1 cellular context compared by ENCODE assay signal in genomic region chr3:141659821-141660597, GRCh38.
TF ChIP-seq lines count a peak whose summit lies in the region.

No MANE protein-coding gene starts in this region.

TF ChIP-seq in HepG2, 621 proteins besides CTCF, POLR2A, EP300 and RAD21 (continued from another document and continues in another):
- TF ChIP-seq, protein P1, sequence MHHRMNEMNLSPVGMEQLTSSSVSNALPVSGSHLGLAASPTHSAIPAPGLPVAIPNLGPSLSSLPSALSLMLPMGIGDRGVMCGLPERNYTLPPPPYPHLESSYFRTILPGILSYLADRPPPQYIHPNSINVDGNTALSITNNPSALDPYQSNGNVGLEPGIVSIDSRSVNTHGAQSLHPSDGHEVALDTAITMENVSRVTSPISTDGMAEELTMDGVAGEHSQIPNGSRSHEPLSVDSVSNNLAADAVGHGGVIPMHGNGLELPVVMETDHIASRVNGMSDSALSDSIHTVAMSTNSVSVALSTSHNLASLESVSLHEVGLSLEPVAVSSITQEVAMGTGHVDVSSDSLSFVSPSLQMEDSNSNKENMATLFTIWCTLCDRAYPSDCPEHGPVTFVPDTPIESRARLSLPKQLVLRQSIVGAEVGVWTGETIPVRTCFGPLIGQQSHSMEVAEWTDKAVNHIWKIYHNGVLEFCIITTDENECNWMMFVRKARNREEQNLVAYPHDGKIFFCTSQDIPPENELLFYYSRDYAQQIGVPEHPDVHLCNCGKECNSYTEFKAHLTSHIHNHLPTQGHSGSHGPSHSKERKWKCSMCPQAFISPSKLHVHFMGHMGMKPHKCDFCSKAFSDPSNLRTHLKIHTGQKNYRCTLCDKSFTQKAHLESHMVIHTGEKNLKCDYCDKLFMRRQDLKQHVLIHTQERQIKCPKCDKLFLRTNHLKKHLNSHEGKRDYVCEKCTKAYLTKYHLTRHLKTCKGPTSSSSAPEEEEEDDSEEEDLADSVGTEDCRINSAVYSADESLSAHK (CRISPR knock-in tag; IDR thresholded peaks at IDR 0.05; ENCODE audit: borderline replicate concordance), result no peak
- TF ChIP-seq ZNF710 (CRISPR knock-in tag; IDR thresholded peaks at IDR 0.05; ENCODE audit: borderline replicate concordance) (no peak), ZNF800 (CRISPR knock-in tag; IDR thresholded peaks at IDR 0.05) (peak; percentile 91), ZNF225 (CRISPR knock-in tag; IDR thresholded peaks at IDR 0.05) (0 out of 2 replicates have a peak, but pooled peaks have one; percentile 66), PPARG (CRISPR knock-in tag; conservative IDR thresholded peaks at IDR 0.05) (no peak), ZNF891 (CRISPR knock-in tag; IDR thresholded peaks at IDR 0.05) (no peak), HDAC6 (IDR thresholded peaks at IDR 0.05; ENCODE audit: low read depth, low read length) (no peak), GTF2F1 (IDR thresholded peaks at IDR 0.05; ENCODE audit: low read length) (no peak), GABPB1 (CRISPR knock-in tag; IDR thresholded peaks at IDR 0.05) (no peak; the same call in 1 of the 2 replicates), PRDM15 (CRISPR knock-in tag; IDR thresholded peaks at IDR 0.05) (no peak), NFE2L2 (IDR thresholded peaks at IDR 0.05; ENCODE audit: low read length) (no peak), U2AF1 (optimal IDR thresholded peaks at IDR 0.05; ENCODE audit: low read depth, low read length) (no peak), SP4 (CRISPR knock-in tag; IDR thresholded peaks at IDR 0.05) (0 out of 2 replicates have a peak, but pooled peaks have one; percentile 12), PAX8 (CRISPR knock-in tag; IDR thresholded peaks at IDR 0.05; ENCODE audit: borderline replicate concordance) (no peak), ELF3 (CRISPR knock-in tag; IDR thresholded peaks at IDR 0.05) (no peak), ZNF446 (CRISPR knock-in tag; IDR thresholded peaks at IDR 0.05) (0 out of 2 replicates have a peak, but pooled peaks have one; percentile 59), WIZ (CRISPR knock-in tag; IDR thresholded peaks at IDR 0.05) (no peak), ARID4A (CRISPR knock-in tag; IDR thresholded peaks at IDR 0.05; ENCODE audit: borderline replicate concordance) (peak; percentile 33; the same call in 1 of the 2 replicates), KLF15 (CRISPR knock-in tag; IDR thresholded peaks at IDR 0.05; ENCODE audit: borderline replicate concordance) (no peak), POLR2G (IDR thresholded peaks at IDR 0.05; ENCODE audit: low read depth, low read length) (no peak), NR2C2 (CRISPR knock-in tag; IDR thresholded peaks at IDR 0.05; ENCODE audit: borderline replicate concordance) (no peak), ZFX (CRISPR knock-in tag; IDR thresholded peaks at IDR 0.05; ENCODE audit: low read depth) (peak; percentile 26; the same call in 1 of the 2 replicates), HNRNPL (IDR thresholded peaks at IDR 0.05; ENCODE audit: low read depth, low read length) (no peak), ZFY (CRISPR knock-in tag; IDR thresholded peaks at IDR 0.05) (peak; percentile 30), ZFP36L1 (CRISPR knock-in tag; IDR thresholded peaks at IDR 0.05) (no peak), ZNF766 (CRISPR knock-in tag; IDR thresholded peaks at IDR 0.05; ENCODE audit: borderline replicate concordance) (0 out of 2 replicates have a peak, but pooled peaks have one; percentile 34), NFIB (CRISPR knock-in tag; IDR thresholded peaks at IDR 0.05; ENCODE audit: borderline replicate concordance) (no peak), CREM (IDR thresholded peaks at IDR 0.05) (no peak), CREM (CRISPR knock-in tag; IDR thresholded peaks at IDR 0.05) (no peak), ZNF768 (CRISPR knock-in tag; IDR thresholded peaks at IDR 0.05) (peak; percentile 34; the same call in 1 of the 2 replicates), ZBTB1 (CRISPR knock-in tag; IDR thresholded peaks at IDR 0.05; ENCODE audit: borderline replicate concordance) (no peak), ARNTL (CRISPR knock-in tag; IDR thresholded peaks at IDR 0.05) (no peak), SP5 (CRISPR knock-in tag; IDR thresholded peaks at IDR 0.05; ENCODE audit: borderline replicate concordance, low read depth) (no peak), POGZ (CRISPR knock-in tag; IDR thresholded peaks at IDR 0.05) (no peak), TBP (CRISPR knock-in tag; IDR thresholded peaks at IDR 0.05) (no peak), ZFP90 (CRISPR knock-in tag; IDR thresholded peaks at IDR 0.05; ENCODE audit: borderline replicate concordance) (0 out of 2 replicates have a peak, but pooled peaks have one; percentile 47), TIGD3 (CRISPR knock-in tag; IDR thresholded peaks at IDR 0.05; ENCODE audit: borderline replicate concordance) (0 out of 2 replicates have a peak, but pooled peaks have one; percentile 55), TEAD3 (CRISPR knock-in tag; optimal IDR thresholded peaks at IDR 0.05; ENCODE audit: borderline replicate concordance) (no peak), NCOR1 (IDR thresholded peaks at IDR 0.05; ENCODE audit: borderline replicate concordance, low read length) (no peak), XRCC5 (optimal IDR thresholded peaks at IDR 0.05; ENCODE audit: low read length) (no peak), ZBTB37 (CRISPR knock-in tag; IDR thresholded peaks at IDR 0.05) (no peak), SRSF1 (optimal IDR thresholded peaks at IDR 0.05; ENCODE audit: low read depth, low read length) (no peak), GTF3A (CRISPR knock-in tag; conservative IDR thresholded peaks at IDR 0.05) (no peak)
- TF ChIP-seq, protein P2, sequence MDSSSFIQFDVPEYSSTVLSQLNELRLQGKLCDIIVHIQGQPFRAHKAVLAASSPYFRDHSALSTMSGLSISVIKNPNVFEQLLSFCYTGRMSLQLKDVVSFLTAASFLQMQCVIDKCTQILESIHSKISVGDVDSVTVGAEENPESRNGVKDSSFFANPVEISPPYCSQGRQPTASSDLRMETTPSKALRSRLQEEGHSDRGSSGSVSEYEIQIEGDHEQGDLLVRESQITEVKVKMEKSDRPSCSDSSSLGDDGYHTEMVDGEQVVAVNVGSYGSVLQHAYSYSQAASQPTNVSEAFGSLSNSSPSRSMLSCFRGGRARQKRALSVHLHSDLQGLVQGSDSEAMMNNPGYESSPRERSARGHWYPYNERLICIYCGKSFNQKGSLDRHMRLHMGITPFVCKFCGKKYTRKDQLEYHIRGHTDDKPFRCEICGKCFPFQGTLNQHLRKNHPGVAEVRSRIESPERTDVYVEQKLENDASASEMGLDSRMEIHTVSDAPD (CRISPR knock-in tag; IDR thresholded peaks at IDR 0.05), result 0 out of 2 replicates have a peak, but pooled peaks have one; percentile 30
